ENCODE assay signal across 8 cellular contexts in the genomic region with DNA sequence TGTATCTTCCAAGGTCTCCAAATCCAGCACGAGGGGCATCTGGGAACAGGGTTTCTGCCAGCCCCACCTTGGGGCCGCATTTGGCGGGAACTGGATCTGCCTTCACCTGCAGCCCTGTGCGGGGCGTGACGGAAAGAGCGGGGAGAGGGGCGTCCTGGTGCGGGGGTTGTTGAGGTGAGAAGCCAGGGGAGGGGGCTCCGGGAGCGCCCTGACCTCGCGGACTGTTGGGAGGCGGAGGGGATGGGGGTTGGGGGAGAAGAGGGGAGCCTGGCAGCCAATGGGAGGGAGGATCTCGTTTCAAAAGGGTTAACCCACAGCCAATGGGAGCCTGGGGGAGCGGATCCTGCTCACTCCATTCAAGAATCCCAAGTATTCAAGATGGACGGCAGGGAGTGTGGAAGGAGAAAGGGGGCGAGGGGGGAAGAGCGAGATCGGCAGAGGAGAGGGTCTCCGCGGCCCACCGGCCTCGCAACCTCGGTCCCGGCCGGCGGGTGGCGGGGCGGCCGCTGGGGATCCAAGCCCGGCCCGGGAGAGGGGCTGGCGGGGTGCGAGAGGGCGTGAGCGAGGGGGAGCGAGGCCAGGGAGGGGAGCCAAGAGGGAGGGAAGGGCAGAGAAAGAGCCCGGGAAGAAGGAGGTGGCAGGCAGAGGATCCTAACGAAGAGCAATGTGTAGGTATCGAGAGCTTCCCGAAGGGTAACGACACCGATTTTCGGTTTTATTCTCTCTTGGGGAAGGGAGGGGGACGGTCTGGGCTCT. TPM values are rescaled to one million over a fixed set of nuclear protein-coding genes. Genes with fewer than 3 reads are reported as not detected.
DNase-seq lines count a peak whose midpoint lies in the region; ATAC-seq and TF ChIP-seq lines count a peak whose summit lies in the region.

No MANE protein-coding gene starts in this region.

- peaks cover 25 to 36% (median 30%) of the 10 kb centered on the region in 4 donors for H3K4me1 ChIP-seq in upper lobe of left lung

- DNase-seq in T-helper 2 cell treated with Interferon-gamma antibody and Interleukin-4, amounts not matched to agents 5 μg/mL and 100 μg/mL, for 36 hours (ENCODE audit: low spot score), result no peak
- DNase-seq in T-helper 2 cell (no peak), M059J (ENCODE audit: low read depth) (peak; percentile 89), UCSD-AML1 (lab: John Stamatoyannopoulos, UW; ENCODE audit: unreplicated experiment) (peak; percentile 72), fibroblast of gingiva (ENCODE audit: low read depth) (peak; percentile 83), mucosa of gallbladder (ENCODE audit: low spot score) (peak; percentile 52), upper lobe of left lung (peak; percentile 79 to 85)
- DNase-seq in stimulated activated CD4-positive, alpha-beta T cell treated with anti-CD3 and anti-CD28 coated beads, Interleukin-4, amount 100 ng/mL, for 4 hours, result no peak

- peak overlapping the region; percentile 89 for H3K4me3 Mint-ChIP-seq in T-helper 2 cell treated with Interferon-gamma antibody and Interleukin-4, amounts not matched to agents 5 μg/mL and 100 μg/mL, for 36 hours

- peak in 1 of 4 donors; percentile 43 for TF ChIP-seq POLR2A in upper lobe of left lung (IDR thresholded peaks at IDR 0.05)

- no peak for TF ChIP-seq EP300 in upper lobe of left lung (IDR thresholded peaks at IDR 0.05)

- H3K27me3 ChIP-seq in upper lobe of left lung, result no peaks in the 10 kb centered on the region

- peaks cover 10% of the 10 kb centered on the region for H3K4me1 Mint-ChIP-seq in T-helper 2 cell treated with Interferon-gamma antibody and Interleukin-4, amounts not matched to agents 5 μg/mL and 100 μg/mL, for 36 hours (ENCODE audit: low read depth)

- peak overlapping the region; percentile 81 to 90 (median 84) for H3K27ac ChIP-seq in upper lobe of left lung

- TF ChIP-seq CTCF in upper lobe of left lung (IDR thresholded peaks at IDR 0.05), result no peak

- H3K9me3 ChIP-seq in upper lobe of left lung, result no peaks in the 10 kb centered on the region

- ATAC-seq in upper lobe of left lung (ENCODE audit: low FRiP score in 2 of 2), result peak; percentile 90 to 92

- H3K36me3 ChIP-seq in upper lobe of left lung, result no peaks in the 10 kb centered on the region

- WGBS in upper lobe of left lung, 2 donors, result 0 to 1% methylated on average over 43 to 46 of the region's 46 CpGs

- no peaks in the 10 kb centered on the region for H3K36me3 Mint-ChIP-seq in T-helper 2 cell treated with Interferon-gamma antibody and Interleukin-4, amounts not matched to agents 5 μg/mL and 100 μg/mL, for 36 hours (ENCODE audit: low read depth)

- H3K27ac Mint-ChIP-seq in T-helper 2 cell treated with Interferon-gamma antibody and Interleukin-4, amounts not matched to agents 5 μg/mL and 100 μg/mL, for 36 hours, result peak overlapping the region; percentile 86

- peak overlapping the region; percentile 56 to 86 (median 82) for H3K4me3 ChIP-seq in upper lobe of left lung

- no peaks in the 10 kb centered on the region for H3K9me3 Mint-ChIP-seq in T-helper 2 cell treated with Interferon-gamma antibody and Interleukin-4, amounts not matched to agents 5 μg/mL and 100 μg/mL, for 36 hours

- H3K27me3 Mint-ChIP-seq in T-helper 2 cell treated with Interferon-gamma antibody and Interleukin-4, amounts not matched to agents 5 μg/mL and 100 μg/mL, for 36 hours (ENCODE audit: low read depth), result peaks cover 35% of the 10 kb centered on the region

RNA-seq across cellular contexts. Expression of a gene that starts 11.5 kb away (rescaled TPM):
- total RNA-seq in M059J (2014; rRNA removed; shearing (Covaris generic)), result 0.25 and 0.79 TPM in 2 replicates
- total RNA-seq in mucosa of gallbladder, result 1.9 TPM
- 1 to 10 TPM in 5 of 6 donors, under 1 TPM in 1; 0.91 to 8.4 (median 3.5) TPM for total RNA-seq in upper lobe of left lung

RNA-seq across cellular contexts. Expression of a gene that starts 19.4 kb away (rescaled TPM):
- total RNA-seq in M059J (2014; rRNA removed; shearing (Covaris generic)), result 18.4 and 30.7 TPM in 2 replicates
- 10.3 TPM for total RNA-seq in mucosa of gallbladder
- 10 to 100 TPM; 10.5 to 16.9 (median 13.4) TPM for total RNA-seq in upper lobe of left lung

RNA-seq across cellular contexts. Expression of a gene that starts 29.7 kb away (rescaled TPM):
- total RNA-seq in M059J (2014; rRNA removed; shearing (Covaris generic)), result 37.4 and 50.8 TPM in 2 replicates
- total RNA-seq in mucosa of gallbladder, result 60.7 TPM
- 10 to 100 TPM; 45.1 to 81.9 (median 58.7) TPM for total RNA-seq in upper lobe of left lung

RNA-seq across cellular contexts. Expression of a gene that starts 40.7 kb away (rescaled TPM):
- total RNA-seq in M059J (2014; rRNA removed; shearing (Covaris generic)), result 13.0 and 17.0 TPM in 2 replicates
- total RNA-seq in mucosa of gallbladder (614 TPM), upper lobe of left lung (100 to 1,000 TPM; 306 to 573 (median 469) TPM)

Comparison
In these comparisons a context has a peak if more than half of its experiments do, and no peak if none do; other contexts are left out.
1. DNase-seq: peak in M059J (single experiment), UCSD-AML1 (single experiment), fibroblast of gingiva (single experiment), mucosa of gallbladder (single experiment) and upper lobe of left lung (2 of 2); none in T-helper 2 cell treated with Interferon-gamma antibody and Interleukin-4, amounts not matched to agents 5 μg/mL and 100 μg/mL, for 36 hours (single experiment), T-helper 2 cell (0 of 5) and stimulated activated CD4-positive, alpha-beta T cell treated with anti-CD3 and anti-CD28 coated beads, Interleukin-4, amount 100 ng/mL, for 4 hours (0 of 2).